ENCODE assay signal across 13 cellular contexts in genomic region chr2:64625352-64626145, GRCh38. TPM values are rescaled to one million over a fixed set of nuclear protein-coding genes. Genes with fewer than 3 reads are reported as not detected.
DNase-seq lines count a peak whose midpoint lies in the region; ATAC-seq and TF ChIP-seq lines count a peak whose summit lies in the region.
"Had no signal": no experiment of that assay in that cellular context is flagged by ENCODE, and none has a peak within 500 bp of the region (broad histone marks: within the 10 kb centered on the region; RNA-seq: fewer than 3 reads in every experiment).

No MANE protein-coding gene starts in this region.

- H3K27ac Mint-ChIP-seq in natural killer cell treated with Interleukin-12 subunit alpha and Interleukin-12 subunit beta and Interleukin-15 and Interleukin-18, amount 100 ng/mL, for 72 hours: peak overlapping the region in 1 of 2 donors; percentile 52
- peak overlapping the region in 1 of 2 donors; percentile 41 for H3K27ac Mint-ChIP-seq in natural killer cell

- no peak overlapping the region for H3K4me3 Mint-ChIP-seq in natural killer cell treated with Interleukin-12 subunit alpha and Interleukin-12 subunit beta and Interleukin-15 and Interleukin-18, amount 100 ng/mL, for 72 hours
- no peak overlapping the region for H3K4me3 Mint-ChIP-seq in natural killer cell
- H3K4me3 Mint-ChIP-seq: effector memory CD8-positive, alpha-beta T cell had no signal

- no peak overlapping the region for H3K27ac ChIP-seq in dorsolateral prefrontal cortex
- H3K27ac ChIP-seq: pancreas had no signal

- no peak for TF ChIP-seq CTCF in natural killer cell (IDR thresholded peaks at IDR 0.05)
- TF ChIP-seq CTCF in epithelial cell of proximal tubule (conservative IDR thresholded peaks at IDR 0.05; ENCODE audit: low read depth, low read length): peak; percentile 11
- TF ChIP-seq CTCF in dorsolateral prefrontal cortex (IDR thresholded peaks at IDR 0.05 in 54 of 56, conservative IDR thresholded peaks at IDR 0.05 in 2 of 56; ENCODE audit: low read depth in 1 of 56, partially characterized antibody in 56 of 56): no peak

- no peaks in the 10 kb centered on the region for H3K27me3 ChIP-seq in dorsolateral prefrontal cortex
- H3K27me3 ChIP-seq: pancreas had no signal

- ATAC-seq in natural killer cell treated with Interleukin-12 subunit alpha and Interleukin-12 subunit beta and Interleukin-15 and Interleukin-18, amount 100 ng/mL, for 72 hours: peak in 1 of 2 donors; percentile 40
- no peak for ATAC-seq in natural killer cell
- no peak for ATAC-seq in HG02884 (IDR thresholded peaks at IDR 0.05; ENCODE audit: unreplicated experiment)
- no peak for ATAC-seq in HG02970 (IDR thresholded peaks at IDR 0.05; ENCODE audit: low FRiP score, unreplicated experiment)
- ATAC-seq: effector memory CD8-positive, alpha-beta T cell; pancreas had no signal

- DNase-seq in natural killer cell treated with Interleukin-12 subunit alpha and Interleukin-12 subunit beta and Interleukin-15 and Interleukin-18, amount 100 ng/mL, for 72 hours (ENCODE audit: low spot score): peak; percentile 44
- DNase-seq in natural killer cell (no peak), NOMO-1 treated with dmso at 0.1 percent for 144 hours (lab: John Stamatoyannopoulos, UW; ENCODE audit: unreplicated experiment) (peak; percentile 25), epithelial cell of proximal tubule (ENCODE audit: low read depth) (no peak), dorsolateral prefrontal cortex (no peak), Ammon's horn (ENCODE audit: low spot score) (no peak)
- DNase-seq: amygdala; C1 segment of cervical spinal cord; effector memory CD8-positive, alpha-beta T cell; NK-92 treated with Interleukin-12 subunit alpha and Interleukin-12 subunit beta, amount 100 ng/mL, for 24 hours; pancreas had no signal

- intact Hi-C loops in natural killer cell (cut with micrococcal nuclease): no loop called here
- intact Hi-C loops in dorsolateral prefrontal cortex (cut with DNase I): no loop called here

- H3K36me3 Mint-ChIP-seq in natural killer cell treated with Interleukin-12 subunit alpha and Interleukin-12 subunit beta and Interleukin-15 and Interleukin-18, amount 100 ng/mL, for 72 hours: no peaks in the 10 kb centered on the region
- no peaks in the 10 kb centered on the region for H3K36me3 Mint-ChIP-seq in natural killer cell

- H3K9me3 Mint-ChIP-seq in natural killer cell treated with Interleukin-12 subunit alpha and Interleukin-12 subunit beta and Interleukin-15 and Interleukin-18, amount 100 ng/mL, for 72 hours: no peaks in the 10 kb centered on the region
- no peaks in the 10 kb centered on the region for H3K9me3 Mint-ChIP-seq in natural killer cell
- H3K9me3 Mint-ChIP-seq: effector memory CD8-positive, alpha-beta T cell had no signal

- H3K4me3 ChIP-seq in epithelial cell of proximal tubule (ENCODE audit: low read depth, low read length): no peak overlapping the region
- no peak overlapping the region for H3K4me3 ChIP-seq in dorsolateral prefrontal cortex
- H3K4me3 ChIP-seq: pancreas had no signal

- no peaks in the 10 kb centered on the region for H3K27me3 Mint-ChIP-seq in natural killer cell treated with Interleukin-12 subunit alpha and Interleukin-12 subunit beta and Interleukin-15 and Interleukin-18, amount 100 ng/mL, for 72 hours
- H3K27me3 Mint-ChIP-seq in natural killer cell (ENCODE audit: low read depth in 2 of 2): no peaks in the 10 kb centered on the region

- no peaks in the 10 kb centered on the region for H3K4me1 Mint-ChIP-seq in natural killer cell treated with Interleukin-12 subunit alpha and Interleukin-12 subunit beta and Interleukin-15 and Interleukin-18, amount 100 ng/mL, for 72 hours (ENCODE audit: low read depth in 2 of 2)
- peaks cover 0 to 21% of the 10 kb centered on the region in 2 donors for H3K4me1 Mint-ChIP-seq in natural killer cell

RNA-seq across cellular contexts. Expression of gene SERTAD2, which starts 28.2 kb away (rescaled TPM):
- 10 to 100 TPM; 15.6 to 23.9 TPM for total RNA-seq in natural killer cell treated with Interleukin-12 subunit alpha and Interleukin-12 subunit beta and Interleukin-15 and Interleukin-18, amount 100 ng/mL, for 72 hours
- total RNA-seq in natural killer cell (10 to 100 TPM; 45.6 to 71.2 (median 55.8) TPM), epithelial cell of proximal tubule (16.9 and 20.9 TPM in 2 replicates), dorsolateral prefrontal cortex (10 to 100 TPM in 116 of 120 experiments, 1 to 10 TPM in 4; 7.8 to 24.8 (median 13.4) TPM)

Comparison
In these comparisons a context has a peak if more than half of its experiments do, and no peak if none do; other contexts are left out.
1. DNase-seq: peak in natural killer cell treated with Interleukin-12 subunit alpha and Interleukin-12 subunit beta and Interleukin-15 and Interleukin-18, amount 100 ng/mL, for 72 hours (single experiment) and NOMO-1 treated with dmso at 0.1 percent for 144 hours (single experiment); none in natural killer cell (single experiment), epithelial cell of proximal tubule (single experiment), dorsolateral prefrontal cortex (0 of 10) and Ammon's horn (single experiment).